In genomic region chr2:72349016-72349415, GRCh38 we compare ENCODE assay signal across 21 cellular contexts.
"Had no signal": no experiment of that assay in that cellular context is flagged by ENCODE, and none has a peak within 500 bp of the region (broad histone marks: within the 10 kb centered on the region; RNA-seq: fewer than 3 reads in every experiment).

No MANE protein-coding gene starts in this region.

- H3K4me3 ChIP-seq: K562, SJSA1, SK-N-MC had no signal

- DNase-seq: Kasumi-1, MM.1S, NCI-H1092 treated with DMSO at 0.1 percent for 48 hours, NCI-H1417, NCI-H1436 treated with DMSO at 0.1 percent for 48 hours, NCI-H1694 treated with DMSO at 0.1 percent for 48 hours, NCI-H1930, NCI-H2081, NCI-H2107, NCI-H2227 treated with DMSO at 0.1 percent for 48 hours, NCI-H510A, NCI-H524 treated with DMSO at 0.1 percent for 48 hours, NCI-H69, NCI-H774, Right ventricle myocardium superior, RPMI8226, SIG-M5 had no signal

- H3K27ac Mint-ChIP-seq: IgD-negative memory B cell had no signal

- H3K4me3 Mint-ChIP-seq: IgD-negative memory B cell had no signal

- H3K27me3 Mint-ChIP-seq: IgD-negative memory B cell had no signal

- H3K4me1 Mint-ChIP-seq: IgD-negative memory B cell had no signal
